ENCODE assay signal across 16 cellular contexts in the genomic region with DNA sequence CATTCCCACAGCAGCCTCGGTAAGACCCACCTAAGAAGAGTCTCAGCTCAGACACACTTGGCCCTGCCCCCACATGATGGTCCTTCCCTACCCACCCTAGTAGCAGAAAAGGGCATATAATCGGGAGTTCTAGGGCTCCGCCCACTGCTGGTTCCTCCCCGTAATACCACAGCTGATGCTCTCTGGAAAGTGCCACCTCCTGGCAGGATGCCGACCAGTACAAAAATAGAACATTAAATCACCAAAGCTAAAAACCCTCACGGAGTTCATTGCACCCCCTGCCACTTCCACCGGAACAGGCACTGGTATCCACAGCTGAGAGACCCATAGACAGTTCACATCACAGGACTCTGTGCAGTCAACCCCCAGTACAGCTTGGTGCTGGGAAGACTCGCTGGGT.
A peak's percentile ranks its signal among the peaks of the same experiment; 100 is the strongest.
DNase-seq lines count a peak whose midpoint lies in the region; ATAC-seq, FAIRE-seq and TF ChIP-seq lines count a peak whose summit lies in the region.
"Had no signal": no experiment of that assay in that cellular context is flagged by ENCODE, and none has a peak within 500 bp of the region (broad histone marks: within the 10 kb centered on the region; RNA-seq: fewer than 3 reads in every experiment).

No MANE protein-coding gene starts in this region.

- no peaks in the 10 kb centered on the region for H3K23me2 ChIP-seq in H1 (ENCODE audit: low read depth, low read length)

- H4K91ac ChIP-seq in H1 (replicated peaks; ENCODE audit: insufficient read length, low read length): no peak overlapping the region

- no peak overlapping the region for H2BK120ac ChIP-seq in H1 (replicated peaks; ENCODE audit: low read depth, low read length)

- intact Hi-C loops in left ventricle myocardium superior (cut with micrococcal nuclease) (no loop called here), right cardiac atrium (cut with DNase I) (no loop called here)

- no peak overlapping the region for H3K23ac ChIP-seq in H1 (ENCODE audit: insufficient read length)

- no peak overlapping the region for H2BK5ac ChIP-seq in H1 (ENCODE audit: low read depth, low read length)

- no peak for TF ChIP-seq EP300 in H1 (IDR thresholded peaks at IDR 0.05; ENCODE audit: borderline replicate concordance in 1 of 2, low read depth in 2 of 2, low read length in 2 of 2)

- H3K9me3 ChIP-seq in right cardiac atrium (ENCODE audit: control insufficient read depth, low read length) (no peaks in the 10 kb centered on the region), HUES48 (ENCODE audit: control insufficient read depth, insufficient read depth, low read length) (peaks cover 12% of the 10 kb centered on the region), H1 (ENCODE audit: insufficient read depth in 2 of 2, low read depth in 1 of 2, low read length in 1 of 2) (peaks cover 3 to 12% of the 10 kb centered on the region in 2 experiments; a peak in 3 of 4 replicates)
- H3K9me3 ChIP-seq: A549, BLaER1, Caco-2 had no signal

- peak in 1 of 2 experiments; percentile 65; a peak in 1 of 3 replicates for TF ChIP-seq POLR2A in H1 (IDR thresholded peaks at IDR 0.05; ENCODE audit: control extremely low read depth in 1 of 2, low read depth in 2 of 2, low read length in 2 of 2)

- peak; percentile 61 for ATAC-seq in left ventricle myocardium superior
- ATAC-seq in right cardiac atrium: no peak
- ATAC-seq: A549 had no signal

- no peak overlapping the region for H3K4me2 ChIP-seq in H1 (ENCODE audit: insufficient read depth in 1 of 2, low read depth in 2 of 2, low read length in 2 of 2)
- H3K4me2 ChIP-seq: A549, BLaER1 had no signal

- H4K20me1 ChIP-seq in H1 (replicated peaks in 1 of 2; ENCODE audit: control insufficient read depth in 1 of 2, insufficient read depth in 2 of 2, low read length in 2 of 2): peaks cover 0 to 4% of the 10 kb centered on the region in 2 experiments
- H4K20me1 ChIP-seq: BLaER1 had no signal

- TF ChIP-seq RAD21 in H1 (IDR thresholded peaks at IDR 0.05 in 1 of 2, conservative IDR thresholded peaks at IDR 0.05 in 1 of 2; ENCODE audit: low read depth in 2 of 2, low read length in 2 of 2): no peak

- no peak overlapping the region for H2BK15ac ChIP-seq in H1 (ENCODE audit: low read length)

- 0 out of 2 replicates have a peak overlapping the region, but pooled peaks have one; percentile 24 for H2AK5ac ChIP-seq in H1 (ENCODE audit: low read depth, low read length)

- H3K14ac ChIP-seq in H1 (ENCODE audit: insufficient read length): no peak overlapping the region

- H3K36me3 ChIP-seq in HUES48 (ENCODE audit: control insufficient read depth, insufficient read depth, low read length) (peaks cover 50% of the 10 kb centered on the region), H1 (ENCODE audit: control insufficient read depth in 2 of 4, insufficient read depth in 4 of 4, low read length in 3 of 4) (peaks cover 0 to 33% (median 10%) of the 10 kb centered on the region in 4 experiments; a peak in 3 of 8 replicates)
- H3K36me3 ChIP-seq: BLaER1 had no signal

- no peak overlapping the region for H3K4me3 ChIP-seq in right cardiac atrium (ENCODE audit: low read length)
- H3K4me3 ChIP-seq in HUES48 (ENCODE audit: low read depth, low read length): 0 out of 2 replicates have a peak overlapping the region, but pooled peaks have one; percentile 5
- H3K4me3 ChIP-seq in H1 (ENCODE audit: extremely low read depth in 1 of 4, insufficient read depth in 2 of 4, low read depth in 3 of 4, low read length in 4 of 4): no peak overlapping the region
- H3K4me3 ChIP-seq: A549, BLaER1 had no signal

- H3K18ac ChIP-seq in H1 (ENCODE audit: extremely low read depth, low read length): no peak overlapping the region

- no peaks in the 10 kb centered on the region; the same call in 1 of the 2 replicates for H3K79me1 ChIP-seq in H1 (ENCODE audit: low read depth, low read length)

- H2BK20ac ChIP-seq in H1 (ENCODE audit: low read length): no peak overlapping the region

- POLR2A ChIA-PET in H1 (lab: Charles Lee; ENCODE audit: partially characterized antibody): interaction anchor here (0.7 to 8.8 kb wide), 6 partner anchors 7 to 18 kb away, joined by 3 to 93 read pairs (median 6); no protein-coding TSS in a partner anchor

- DNase-seq in left ventricle myocardium superior: peak; percentile 28
- DNase-seq in right cardiac atrium: no peak
- DNase-seq in H1 (ENCODE audit: low read depth in 1 of 2, low spot score in 2 of 2): no peak
- DNase-seq in amygdala (lab: John Stamatoyannopoulos, UW): no peak
- DNase-seq in effector CD4-positive, alpha-beta T cell: no peak
- DNase-seq in GM19238 (ENCODE audit: insufficient read length, low spot score): no peak
- DNase-seq: AML-193; Caco-2; CD8-positive, alpha-beta memory T cell; DND-41; GF-D8; IMR-90 had no signal

- WGBS in right cardiac atrium: 83% methylated on average over 8 of the region's 8 CpGs
- 87% methylated on average over 8 of the region's 8 CpGs; no CpG with 5 or more reads in 1 of the 2 experiments for WGBS in H1 (ENCODE audit: extremely low coverage in 1 of 2, insufficient coverage in 1 of 2, insufficient read length in 1 of 2, insufficient replicate concordance in 2 of 2, low coverage in 1 of 2, low lambda C conversion rate in 2 of 2, missing lambda C conversion rate in 1 of 2), 2 experiments

- CTCF ChIA-PET in H1 (lab: Charles Lee; ENCODE audit: partially characterized antibody): interaction anchor here (0.6 to 1.2 kb wide), 2 partner anchors 10 to 12 kb away, joined by 3 to 4 read pairs; no protein-coding TSS in a partner anchor

- H3K27me3 ChIP-seq in right cardiac atrium (ENCODE audit: control insufficient read depth, insufficient read depth) (no peaks in the 10 kb centered on the region), HUES48 (ENCODE audit: control insufficient read depth, insufficient read depth, low read length) (no peaks in the 10 kb centered on the region), H1 (replicated peaks in 1 of 4; ENCODE audit: control insufficient read depth in 3 of 4, extremely low read depth in 1 of 4, insufficient read depth in 3 of 4, low read length in 3 of 4) (no peaks in the 10 kb centered on the region)
- H3K27me3 ChIP-seq: BLaER1 had no signal

- H3K27ac ChIP-seq in right cardiac atrium (ENCODE audit: low read length) (no peak overlapping the region), HUES48 (ENCODE audit: low read depth, low read length) (no peak overlapping the region), H1 (ENCODE audit: low read depth, low read length) (no peak overlapping the region)
- H3K27ac ChIP-seq: A549, BLaER1 had no signal

- H4K8ac ChIP-seq in H1 (ENCODE audit: extremely low read depth, insufficient read depth, low read length): no peak overlapping the region; the same call in 1 of the 2 replicates

- no peak overlapping the region for H3K56ac ChIP-seq in H1 (replicated peaks; ENCODE audit: insufficient read length, low read depth, low read length)

- H2BK12ac ChIP-seq in H1 (ENCODE audit: low read depth, low read length): no peak overlapping the region

- H2AFZ ChIP-seq in H1 (ENCODE audit: low read length): no peak overlapping the region

- H3K4me1 ChIP-seq in right cardiac atrium (ENCODE audit: control insufficient read depth, insufficient read depth, low read length) (no peaks in the 10 kb centered on the region), HUES48 (ENCODE audit: control insufficient read depth, insufficient read depth, low read length) (peaks cover 33% of the 10 kb centered on the region), H1 (replicated peaks in 1 of 4; ENCODE audit: control insufficient read depth in 3 of 4, insufficient read depth in 4 of 4, low read length in 3 of 4) (no peaks in the 10 kb centered on the region)
- H3K4me1 ChIP-seq: A549, BLaER1, Caco-2 had no signal

- peaks cover 12 to 100% of the 10 kb centered on the region in 2 experiments for H3K79me2 ChIP-seq in H1 (ENCODE audit: control insufficient read depth in 1 of 2, insufficient read depth in 2 of 2, low read length in 2 of 2)

- FAIRE-seq in H1 (lab: Jason Lieb, UNC): no peak
- FAIRE-seq: A549, H54 had no signal

- no peak overlapping the region for H3K9ac ChIP-seq in HUES48 (ENCODE audit: low read depth, low read length)
- no peak overlapping the region for H3K9ac ChIP-seq in H1 (replicated peaks in 1 of 4; ENCODE audit: extremely low read depth in 1 of 4, low read depth in 3 of 4, low read length in 3 of 4)
- H3K9ac ChIP-seq: BLaER1 had no signal

- no peak overlapping the region for H3K4ac ChIP-seq in H1 (replicated peaks; ENCODE audit: insufficient read length, low read depth, low read length)

- no peak overlapping the region for H4K5ac ChIP-seq in H1 (ENCODE audit: insufficient read length, low read depth, low read length)

- TF ChIP-seq CTCF in H1 (IDR thresholded peaks at IDR 0.05; ENCODE audit: control extremely low read depth in 1 of 3, insufficient read depth in 1 of 3, low read depth in 1 of 3, low read length in 3 of 3): no peak

TF ChIP-seq in H1, 55 proteins besides CTCF, POLR2A, EP300 and RAD21:
- TF ChIP-seq GABPA (IDR thresholded peaks at IDR 0.05; ENCODE audit: borderline replicate concordance, insufficient read depth, low read length) (no peak), KDM1A (IDR thresholded peaks at IDR 0.05; ENCODE audit: borderline replicate concordance, low read length) (no peak), TAF7 (optimal IDR thresholded peaks at IDR 0.05; ENCODE audit: borderline replicate concordance, low read depth, low read length) (no peak), CEBPB (IDR thresholded peaks at IDR 0.05; ENCODE audit: low read depth, low read length) (no peak)
